In genomic region chr9:37004424-37004935, GRCh38 we compare ENCODE assay signal across 19 cellular contexts. TPM values are rescaled to one million over a fixed set of nuclear protein-coding genes. Genes with fewer than 3 reads are reported as not detected.
DNase-seq lines count a peak whose midpoint lies in the region; ATAC-seq and TF ChIP-seq lines count a peak whose summit lies in the region.
"Had no signal": no experiment of that assay in that cellular context is flagged by ENCODE, and none has a peak within 500 bp of the region (broad histone marks: within the 10 kb centered on the region; RNA-seq: fewer than 3 reads in every experiment).

No MANE protein-coding gene starts in this region.

- H3K9ac ChIP-seq in Karpas-422 (ENCODE audit: low read length), result peak overlapping the region; percentile 52
- H3K9ac ChIP-seq in PC-3 (ENCODE audit: low read length), result no peak overlapping the region

- H2AFZ ChIP-seq in Karpas-422 (ENCODE audit: low read length) (no peak overlapping the region), PC-3 (ENCODE audit: low read length) (no peak overlapping the region)

- H3K27ac Mint-ChIP-seq in effector memory CD8-positive, alpha-beta T cell, result no peak overlapping the region
- H3K27ac Mint-ChIP-seq: activated naive CD8-positive, alpha-beta T cell treated with anti-CD3 and anti-CD28 coated beads, Interleukin-2, amount 50 U/mL, for 24 hours; type B pancreatic cell had no signal

- ATAC-seq in GM21576 (IDR thresholded peaks at IDR 0.05; ENCODE audit: unreplicated experiment), result peak; percentile 32
- ATAC-seq in effector memory CD8-positive, alpha-beta T cell (replicated peaks), result no peak
- ATAC-seq in PC-3, result no peak
- ATAC-seq: activated naive CD8-positive, alpha-beta T cell treated with anti-CD3 and anti-CD28 coated beads, Interleukin-2, amount 50 U/mL, for 24 hours had no signal

- CTCF ChIA-PET in PC-3 (lab: Charles Lee), result no interaction called here

- H4K20me1 ChIP-seq in Karpas-422 (ENCODE audit: insufficient read depth, low read depth, low read length) (peaks cover 3% of the 10 kb centered on the region; the same call in 1 of the 2 replicates), PC-3 (ENCODE audit: low read length) (no peaks in the 10 kb centered on the region)

- DNase-seq in NCI-H2107 (lab: John Stamatoyannopoulos, UW) (peak; percentile 32), NCI-H2107 treated with DMSO at 0.1 percent for 48 hours (lab: John Stamatoyannopoulos, UW; ENCODE audit: unreplicated experiment) (no peak), Karpas-422 (peak; percentile 93), spleen (no peak), breast epithelium (ENCODE audit: low spot score in 2 of 2) (no peak), PC-3 (no peak)
- no peak for DNase-seq in effector memory CD8-positive, alpha-beta T cell
- DNase-seq: activated CD8-positive, alpha-beta memory T cell treated with anti-CD3 and anti-CD28 coated beads, Interleukin-2, amount 50 U/mL, for 4 hours; activated naive CD8-positive, alpha-beta T cell treated with anti-CD3 and anti-CD28 coated beads, Interleukin-2, amount 50 U/mL, for 24 hours; erythroblast; MG63; NCI-H526 treated with DMSO at 0.1 percent for 48 hours; nucleus accumbens; SJCRH30 had no signal

- H3K27me3 Mint-ChIP-seq in effector memory CD8-positive, alpha-beta T cell, result peaks cover 77 to 83% of the 10 kb centered on the region in 2 donors

- TF ChIP-seq CTCF in spleen (IDR thresholded peaks at IDR 0.05 in 8 of 11, conservative IDR thresholded peaks at IDR 0.05 in 3 of 11), result no peak
- TF ChIP-seq CTCF in breast epithelium (IDR thresholded peaks at IDR 0.05), result no peak
- no peak for TF ChIP-seq CTCF in PC-3 (conservative IDR thresholded peaks at IDR 0.05; ENCODE audit: low read depth, low read length)

- H3K4me3 ChIP-seq in Karpas-422 (ENCODE audit: low read length) (peak overlapping the region; percentile 49), spleen (peak overlapping the region in 6 of 8 donors; percentile 16 to 65 (median 33)), breast epithelium (no peak overlapping the region), PC-3 (ENCODE audit: low read length) (no peak overlapping the region)
- H3K4me3 ChIP-seq: MG63, SJCRH30, smooth muscle cell had no signal

- intact Hi-C loops in spleen (cut with DNase I; ENCODE audit: low total_unique reads) (no loop called here), breast epithelium (cut with DNase I; ENCODE audit: low total_unique reads) (no loop called here), PC-3 (cut with micrococcal nuclease) (no loop called here)

- H3F3A ChIP-seq in PC-3 (ENCODE audit: low read length, unreplicated experiment), result no peaks in the 10 kb centered on the region

- peaks cover 2 to 3% of the 10 kb centered on the region in 2 donors for H3K4me1 Mint-ChIP-seq in effector memory CD8-positive, alpha-beta T cell (ENCODE audit: low read depth in 2 of 2)

- no peaks in the 10 kb centered on the region for H3K9me3 ChIP-seq in Karpas-422 (ENCODE audit: low read length)
- H3K9me3 ChIP-seq in spleen, result no peaks in the 10 kb centered on the region
- no peaks in the 10 kb centered on the region for H3K9me3 ChIP-seq in breast epithelium
- H3K9me3 ChIP-seq in PC-3 (ENCODE audit: low read length), result no peaks in the 10 kb centered on the region
- H3K9me3 ChIP-seq: MG63, SJCRH30 had no signal

- peaks cover 67% of the 10 kb centered on the region for H3K36me3 ChIP-seq in Karpas-422 (ENCODE audit: insufficient read depth, low read length)
- H3K36me3 ChIP-seq in spleen, result peaks cover 0 to 12% (median 0%) of the 10 kb centered on the region in 6 donors
- H3K36me3 ChIP-seq in breast epithelium, result no peaks in the 10 kb centered on the region
- no peaks in the 10 kb centered on the region for H3K36me3 ChIP-seq in PC-3 (ENCODE audit: low read depth, low read length)
- H3K36me3 ChIP-seq: MG63, SJCRH30 had no signal

- H3K9me3 Mint-ChIP-seq in effector memory CD8-positive, alpha-beta T cell, result no peaks in the 10 kb centered on the region
- H3K9me3 Mint-ChIP-seq: activated naive CD8-positive, alpha-beta T cell treated with anti-CD3 and anti-CD28 coated beads, Interleukin-2, amount 50 U/mL, for 24 hours; type B pancreatic cell had no signal

- no peak overlapping the region for H3K4me3 Mint-ChIP-seq in effector memory CD8-positive, alpha-beta T cell
- H3K4me3 Mint-ChIP-seq: activated naive CD8-positive, alpha-beta T cell treated with anti-CD3 and anti-CD28 coated beads, Interleukin-2, amount 50 U/mL, for 24 hours; type B pancreatic cell had no signal

- BruUV-seq in PC-3 (replicated peaks; lab: Mats Ljungman, UMichigan), result no TSS peak

- H3K4me1 ChIP-seq in Karpas-422 (ENCODE audit: low read length), result peaks cover 100% of the 10 kb centered on the region
- peaks cover 0 to 98% (median 43%) of the 10 kb centered on the region in 6 donors for H3K4me1 ChIP-seq in spleen
- no peaks in the 10 kb centered on the region for H3K4me1 ChIP-seq in breast epithelium
- H3K4me1 ChIP-seq in PC-3 (ENCODE audit: insufficient read depth, low read length), result no peaks in the 10 kb centered on the region
- H3K4me1 ChIP-seq: SJCRH30 had no signal

- peaks cover 76% of the 10 kb centered on the region for H3K79me2 ChIP-seq in Karpas-422 (ENCODE audit: low read length)
- H3K79me2 ChIP-seq in PC-3 (ENCODE audit: low read length), result no peaks in the 10 kb centered on the region

- POLR2A ChIA-PET in PC-3 (lab: Charles Lee; ENCODE audit: unreplicated experiment), result no interaction called here

- peak overlapping the region; percentile 95 for H3K27ac ChIP-seq in Karpas-422 (ENCODE audit: low read length)
- peak overlapping the region; percentile 51 to 91 (median 78) for H3K27ac ChIP-seq in spleen
- H3K27ac ChIP-seq in breast epithelium, result no peak overlapping the region
- no peak overlapping the region for H3K27ac ChIP-seq in PC-3 (ENCODE audit: low read length)
- H3K27ac ChIP-seq: SJCRH30, VCaP had no signal

- no peaks in the 10 kb centered on the region for H3K36me3 Mint-ChIP-seq in effector memory CD8-positive, alpha-beta T cell (ENCODE audit: insufficient read depth)
- H3K36me3 Mint-ChIP-seq: type B pancreatic cell had no signal

- 34 to 47% (median 36%) methylated on average over 5 of the region's 5 CpGs for WGBS in spleen, 5 donors

- TF ChIP-seq POLR2A in spleen (IDR thresholded peaks at IDR 0.05), result peak in 1 of 3 donors; percentile 24
- no peak for TF ChIP-seq POLR2A in breast epithelium (IDR thresholded peaks at IDR 0.05)

- no peaks in the 10 kb centered on the region for H3K27me3 ChIP-seq in Karpas-422 (ENCODE audit: low read length)
- peaks cover 0 to 90% (median 18%) of the 10 kb centered on the region in 7 donors for H3K27me3 ChIP-seq in spleen (replicated peaks in 1 of 7)
- H3K27me3 ChIP-seq in breast epithelium, result peaks cover 0 to 72% of the 10 kb centered on the region in 2 donors
- peaks cover 36% of the 10 kb centered on the region for H3K27me3 ChIP-seq in PC-3 (ENCODE audit: low read length)
- H3K27me3 ChIP-seq: MG63, SJCRH30 had no signal

- H3K9me2 ChIP-seq in Karpas-422 (replicated peaks; ENCODE audit: insufficient read depth, low read length) (no peaks in the 10 kb centered on the region), PC-3 (replicated peaks; ENCODE audit: low read length) (no peaks in the 10 kb centered on the region)

- H3K4me2 ChIP-seq in Karpas-422 (ENCODE audit: low read depth, low read length, poor library complexity, severe bottlenecking), result peak overlapping the region; percentile 74
- H3K4me2 ChIP-seq in PC-3 (ENCODE audit: low read length), result no peak overlapping the region
- H3K4me2 ChIP-seq: smooth muscle cell had no signal

RNA-seq across cellular contexts. Expression of gene PAX5, which starts 29.6 kb away (rescaled TPM):
- total RNA-seq in Karpas-422 (2014; rRNA removed; shearing (Covaris generic); ENCODE audit: low replicate concordance), result 88.9 and 93.3 TPM in 2 replicates
- 100 to 1,000 TPM in 2 of 7 donors, 10 to 100 TPM in 5; 48.3 to 120 (median 76.4) TPM for total RNA-seq in spleen
- polyA plus RNA-seq in spleen, result 10 to 100 TPM; 15.9 to 54.6 (median 22.6) TPM
- under 1 TPM in 1 of 3 donors, not detected in 2; 0.59 TPM for total RNA-seq in breast epithelium
- total RNA-seq in PC-3 (2014; rRNA removed), result 0.52 TPM in 1 of 2 replicates, not detected in the other
- total RNA-seq: chondrocyte had no signal
- polyA plus RNA-seq: smooth muscle cell had no signal

Comparison
In these comparisons a context has a peak if more than half of its experiments do, and no peak if none do; other contexts are left out.
1. DNase-seq: peak in NCI-H2107 (single experiment) and Karpas-422 (single experiment); none in NCI-H2107 treated with DMSO at 0.1 percent for 48 hours (single experiment), spleen (single experiment), effector memory CD8-positive, alpha-beta T cell (0 of 3), breast epithelium (0 of 2) and PC-3 (single experiment).
2. H3K27ac ChIP-seq: peak in Karpas-422 (single experiment) and spleen (8 of 8); none in breast epithelium (0 of 2) and PC-3 (single experiment).
3. H3K4me3 ChIP-seq: peak in Karpas-422 (single experiment) and spleen (6 of 8); none in breast epithelium (0 of 3) and PC-3 (single experiment).
4. RNA of gene PAX5, which starts 29.6 kb away (total RNA-seq): 88.9 to 93.3 TPM in Karpas-422 and 48.3 to 120 TPM in spleen; 0.59 TPM in breast epithelium and 0.52 TPM in PC-3; every median in the first group is over 10 times any median in the second.